Comparison of ENCODE assay signal across 14 cellular contexts in genomic region chr3:5974637-5975322, GRCh38.
"Had no signal": no experiment of that assay in that cellular context is flagged by ENCODE, and none has a peak within 500 bp of the region (broad histone marks: within the 10 kb centered on the region; RNA-seq: fewer than 3 reads in every experiment).

No MANE protein-coding gene starts in this region.

- ATAC-seq: activated CD4-positive, alpha-beta T cell treated with anti-CD3 and anti-CD28 coated beads for 36 hours; activated T-cell treated with anti-CD3 and anti-CD28 coated beads, Interleukin-2, amount 50 U/mL, for 72 hours; esophagus mucosa; left lobe of liver had no signal

- H3K9me3 ChIP-seq: tibial nerve had no signal

- H3K36me3 ChIP-seq: tibial nerve, WERI-Rb-1 had no signal

- H3K27me3 ChIP-seq: tibial nerve had no signal

- H3K4me1 ChIP-seq: tibial nerve had no signal

- H3K4me3 ChIP-seq: dorsolateral prefrontal cortex, skin epidermis, tibial nerve had no signal

- H3K27ac ChIP-seq: dorsolateral prefrontal cortex, tibial nerve, WERI-Rb-1 had no signal

- DNase-seq: activated CD4-positive, alpha-beta memory T cell treated with anti-CD3 and anti-CD28 coated beads, Interleukin-2, amount 10 ng/mL, durations not matched to agents 7 days and 5 days; activated CD4-positive, alpha-beta T cell treated with anti-CD3 and anti-CD28 coated beads for 36 hours; activated gamma-delta T cell treated with Interleukin-2 at 50 U/mL for 16 hours; activated naive CD8-positive, alpha-beta T cell treated with anti-CD3 and anti-CD28 coated beads for 36 hours; activated T-cell treated with anti-CD3 and anti-CD28 coated beads, Interleukin-2, amount 50 U/mL, for 72 hours; dorsolateral prefrontal cortex; glutamatergic neuron; mesenchymal stem cell; T1000; WERI-Rb-1 had no signal
